In genomic region chr1:181506563-181507353, GRCh38 we compare ENCODE assay signal across 17 cellular contexts. TPM values are rescaled to one million over a fixed set of nuclear protein-coding genes. Genes with fewer than 3 reads are reported as not detected.
"Had no signal": no experiment of that assay in that cellular context is flagged by ENCODE, and none has a peak within 500 bp of the region (broad histone marks: within the 10 kb centered on the region; RNA-seq: fewer than 3 reads in every experiment).

No MANE protein-coding gene starts in this region.

- H3K4me1 ChIP-seq: psoas muscle, right lobe of liver, testis had no signal

- H3K27me3 ChIP-seq: right lobe of liver, stomach, testis, upper lobe of right lung had no signal

- FAIRE-seq: frontal cortex had no signal

- H3K27ac ChIP-seq: epithelial cell of prostate, psoas muscle, right lobe of liver, testis, upper lobe of right lung had no signal

- ATAC-seq: effector memory CD8-positive, alpha-beta T cell; psoas muscle; right lobe of liver; upper lobe of right lung had no signal

- H3K4me3 ChIP-seq: psoas muscle, right lobe of liver, smooth muscle cell, stomach, testis, upper lobe of right lung had no signal

- H3K36me3 ChIP-seq: right lobe of liver, stomach, upper lobe of right lung had no signal

- H3K9me3 ChIP-seq: psoas muscle, right lobe of liver, stomach, testis, upper lobe of right lung had no signal

- DNase-seq: activated CD4-positive, alpha-beta T cell treated with anti-CD3 and anti-CD28 coated beads, Interleukin-2, amount 10 ng/mL, durations not matched to agents 7 days and 5 days; activated naive CD8-positive, alpha-beta T cell treated with anti-CD3 and anti-CD28 coated beads for 36 hours; amygdala; cerebellar nuclear complex; dermis blood vessel endothelial cell; effector memory CD8-positive, alpha-beta T cell; head of caudate nucleus; immature natural killer cell; psoas muscle; right lobe of liver; stomach; testis; upper lobe of right lung had no signal

RNA-seq across cellular contexts. Expression of gene CACNA1E, which starts 23.4 kb away (rescaled TPM):
- total RNA-seq: activated CD4-positive, alpha-beta T cell treated with anti-CD3 and anti-CD28 coated beads, Interleukin-2, amount 10 ng/mL, durations not matched to agents 7 days and 5 days; dermis blood vessel endothelial cell; osteocyte; smooth muscle cell had no signal
- polyA plus RNA-seq: immature natural killer cell, smooth muscle cell had no signal
